In the genomic region with DNA sequence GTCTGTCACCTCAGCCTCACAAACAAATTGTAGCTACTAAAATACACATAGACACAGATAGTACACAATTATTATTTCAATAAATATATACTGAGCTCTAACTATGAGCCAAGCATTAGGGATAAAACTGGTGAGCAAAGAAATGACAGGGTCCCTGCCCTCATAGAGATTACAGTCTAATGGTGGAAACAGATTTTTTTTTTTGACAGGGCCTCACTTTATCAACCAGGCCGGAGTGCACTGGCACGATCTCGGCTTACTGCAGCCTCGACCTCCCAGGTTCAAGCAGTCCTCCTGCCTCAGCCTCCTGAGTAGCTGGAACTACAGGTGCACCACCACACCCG, we compare ENCODE assay signal across 3 cellular contexts.
TF ChIP-seq lines count a peak whose summit lies in the region.

No MANE protein-coding gene starts in this region.

TF ChIP-seq in SK-N-SH, 30 proteins besides CTCF, POLR2A, EP300 and RAD21:
- TF ChIP-seq, protein P1, sequence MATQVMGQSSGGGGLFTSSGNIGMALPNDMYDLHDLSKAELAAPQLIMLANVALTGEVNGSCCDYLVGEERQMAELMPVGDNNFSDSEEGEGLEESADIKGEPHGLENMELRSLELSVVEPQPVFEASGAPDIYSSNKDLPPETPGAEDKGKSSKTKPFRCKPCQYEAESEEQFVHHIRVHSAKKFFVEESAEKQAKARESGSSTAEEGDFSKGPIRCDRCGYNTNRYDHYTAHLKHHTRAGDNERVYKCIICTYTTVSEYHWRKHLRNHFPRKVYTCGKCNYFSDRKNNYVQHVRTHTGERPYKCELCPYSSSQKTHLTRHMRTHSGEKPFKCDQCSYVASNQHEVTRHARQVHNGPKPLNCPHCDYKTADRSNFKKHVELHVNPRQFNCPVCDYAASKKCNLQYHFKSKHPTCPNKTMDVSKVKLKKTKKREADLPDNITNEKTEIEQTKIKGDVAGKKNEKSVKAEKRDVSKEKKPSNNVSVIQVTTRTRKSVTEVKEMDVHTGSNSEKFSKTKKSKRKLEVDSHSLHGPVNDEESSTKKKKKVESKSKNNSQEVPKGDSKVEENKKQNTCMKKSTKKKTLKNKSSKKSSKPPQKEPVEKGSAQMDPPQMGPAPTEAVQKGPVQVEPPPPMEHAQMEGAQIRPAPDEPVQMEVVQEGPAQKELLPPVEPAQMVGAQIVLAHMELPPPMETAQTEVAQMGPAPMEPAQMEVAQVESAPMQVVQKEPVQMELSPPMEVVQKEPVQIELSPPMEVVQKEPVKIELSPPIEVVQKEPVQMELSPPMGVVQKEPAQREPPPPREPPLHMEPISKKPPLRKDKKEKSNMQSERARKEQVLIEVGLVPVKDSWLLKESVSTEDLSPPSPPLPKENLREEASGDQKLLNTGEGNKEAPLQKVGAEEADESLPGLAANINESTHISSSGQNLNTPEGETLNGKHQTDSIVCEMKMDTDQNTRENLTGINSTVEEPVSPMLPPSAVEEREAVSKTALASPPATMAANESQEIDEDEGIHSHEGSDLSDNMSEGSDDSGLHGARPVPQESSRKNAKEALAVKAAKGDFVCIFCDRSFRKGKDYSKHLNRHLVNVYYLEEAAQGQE (IDR thresholded peaks at IDR 0.05; ENCODE audit: low read depth, low read length), result no peak

TF ChIP-seq in SK-N-SH treated with all-trans-retinoic acid at 6 μM for 48 hours, 23 proteins besides CTCF, POLR2A, EP300 and RAD21:
- TF ChIP-seq CSDC2 (CRISPR knock-in tag; IDR thresholded peaks at IDR 0.05) (no peak), RARB (CRISPR knock-in tag; IDR thresholded peaks at IDR 0.05) (no peak), SNAI2 (CRISPR knock-in tag; IDR thresholded peaks at IDR 0.05) (no peak), ESRRG (CRISPR knock-in tag; IDR thresholded peaks at IDR 0.05) (no peak), ZC3H10 (CRISPR knock-in tag; IDR thresholded peaks at IDR 0.05) (no peak), GLIS3 (CRISPR knock-in tag; IDR thresholded peaks at IDR 0.05) (no peak), ARNTL (CRISPR knock-in tag; IDR thresholded peaks at IDR 0.05; ENCODE audit: borderline replicate concordance, low read depth) (no peak), ZNF70 (CRISPR knock-in tag; IDR thresholded peaks at IDR 0.05) (no peak), ZFP3 (CRISPR knock-in tag; IDR thresholded peaks at IDR 0.05) (no peak)
- TF ChIP-seq, protein P2, sequence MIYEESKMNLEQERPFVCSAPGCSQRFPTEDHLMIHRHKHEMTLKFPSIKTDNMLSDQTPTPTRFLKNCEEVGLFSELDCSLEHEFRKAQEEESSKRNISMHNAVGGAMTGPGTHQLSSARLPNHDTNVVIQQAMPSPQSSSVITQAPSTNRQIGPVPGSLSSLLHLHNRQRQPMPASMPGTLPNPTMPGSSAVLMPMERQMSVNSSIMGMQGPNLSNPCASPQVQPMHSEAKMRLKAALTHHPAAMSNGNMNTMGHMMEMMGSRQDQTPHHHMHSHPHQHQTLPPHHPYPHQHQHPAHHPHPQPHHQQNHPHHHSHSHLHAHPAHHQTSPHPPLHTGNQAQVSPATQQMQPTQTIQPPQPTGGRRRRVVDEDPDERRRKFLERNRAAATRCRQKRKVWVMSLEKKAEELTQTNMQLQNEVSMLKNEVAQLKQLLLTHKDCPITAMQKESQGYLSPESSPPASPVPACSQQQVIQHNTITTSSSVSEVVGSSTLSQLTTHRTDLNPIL (CRISPR knock-in tag; IDR thresholded peaks at IDR 0.05; ENCODE audit: low read depth), result no peak
- TF ChIP-seq, protein P3, sequence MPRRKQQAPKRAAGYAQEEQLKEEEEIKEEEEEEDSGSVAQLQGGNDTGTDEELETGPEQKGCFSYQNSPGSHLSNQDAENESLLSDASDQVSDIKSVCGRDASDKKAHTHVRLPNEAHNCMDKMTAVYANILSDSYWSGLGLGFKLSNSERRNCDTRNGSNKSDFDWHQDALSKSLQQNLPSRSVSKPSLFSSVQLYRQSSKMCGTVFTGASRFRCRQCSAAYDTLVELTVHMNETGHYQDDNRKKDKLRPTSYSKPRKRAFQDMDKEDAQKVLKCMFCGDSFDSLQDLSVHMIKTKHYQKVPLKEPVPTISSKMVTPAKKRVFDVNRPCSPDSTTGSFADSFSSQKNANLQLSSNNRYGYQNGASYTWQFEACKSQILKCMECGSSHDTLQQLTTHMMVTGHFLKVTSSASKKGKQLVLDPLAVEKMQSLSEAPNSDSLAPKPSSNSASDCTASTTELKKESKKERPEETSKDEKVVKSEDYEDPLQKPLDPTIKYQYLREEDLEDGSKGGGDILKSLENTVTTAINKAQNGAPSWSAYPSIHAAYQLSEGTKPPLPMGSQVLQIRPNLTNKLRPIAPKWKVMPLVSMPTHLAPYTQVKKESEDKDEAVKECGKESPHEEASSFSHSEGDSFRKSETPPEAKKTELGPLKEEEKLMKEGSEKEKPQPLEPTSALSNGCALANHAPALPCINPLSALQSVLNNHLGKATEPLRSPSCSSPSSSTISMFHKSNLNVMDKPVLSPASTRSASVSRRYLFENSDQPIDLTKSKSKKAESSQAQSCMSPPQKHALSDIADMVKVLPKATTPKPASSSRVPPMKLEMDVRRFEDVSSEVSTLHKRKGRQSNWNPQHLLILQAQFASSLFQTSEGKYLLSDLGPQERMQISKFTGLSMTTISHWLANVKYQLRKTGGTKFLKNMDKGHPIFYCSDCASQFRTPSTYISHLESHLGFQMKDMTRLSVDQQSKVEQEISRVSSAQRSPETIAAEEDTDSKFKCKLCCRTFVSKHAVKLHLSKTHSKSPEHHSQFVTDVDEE (CRISPR knock-in tag; IDR thresholded peaks at IDR 0.05), result no peak
- TF ChIP-seq, protein P4, sequence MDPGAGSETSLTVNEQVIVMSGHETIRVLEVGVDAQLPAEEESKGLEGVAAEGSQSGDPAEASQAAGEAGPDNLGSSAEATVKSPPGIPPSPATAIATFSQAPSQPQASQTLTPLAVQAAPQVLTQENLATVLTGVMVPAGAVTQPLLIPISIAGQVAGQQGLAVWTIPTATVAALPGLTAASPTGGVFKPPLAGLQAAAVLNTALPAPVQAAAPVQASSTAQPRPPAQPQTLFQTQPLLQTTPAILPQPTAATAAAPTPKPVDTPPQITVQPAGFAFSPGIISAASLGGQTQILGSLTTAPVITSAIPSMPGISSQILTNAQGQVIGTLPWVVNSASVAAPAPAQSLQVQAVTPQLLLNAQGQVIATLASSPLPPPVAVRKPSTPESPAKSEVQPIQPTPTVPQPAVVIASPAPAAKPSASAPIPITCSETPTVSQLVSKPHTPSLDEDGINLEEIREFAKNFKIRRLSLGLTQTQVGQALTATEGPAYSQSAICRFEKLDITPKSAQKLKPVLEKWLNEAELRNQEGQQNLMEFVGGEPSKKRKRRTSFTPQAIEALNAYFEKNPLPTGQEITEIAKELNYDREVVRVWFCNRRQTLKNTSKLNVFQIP (CRISPR knock-in tag; IDR thresholded peaks at IDR 0.05; ENCODE audit: borderline replicate concordance, low read depth), result no peak
- TF ChIP-seq, protein P5, sequence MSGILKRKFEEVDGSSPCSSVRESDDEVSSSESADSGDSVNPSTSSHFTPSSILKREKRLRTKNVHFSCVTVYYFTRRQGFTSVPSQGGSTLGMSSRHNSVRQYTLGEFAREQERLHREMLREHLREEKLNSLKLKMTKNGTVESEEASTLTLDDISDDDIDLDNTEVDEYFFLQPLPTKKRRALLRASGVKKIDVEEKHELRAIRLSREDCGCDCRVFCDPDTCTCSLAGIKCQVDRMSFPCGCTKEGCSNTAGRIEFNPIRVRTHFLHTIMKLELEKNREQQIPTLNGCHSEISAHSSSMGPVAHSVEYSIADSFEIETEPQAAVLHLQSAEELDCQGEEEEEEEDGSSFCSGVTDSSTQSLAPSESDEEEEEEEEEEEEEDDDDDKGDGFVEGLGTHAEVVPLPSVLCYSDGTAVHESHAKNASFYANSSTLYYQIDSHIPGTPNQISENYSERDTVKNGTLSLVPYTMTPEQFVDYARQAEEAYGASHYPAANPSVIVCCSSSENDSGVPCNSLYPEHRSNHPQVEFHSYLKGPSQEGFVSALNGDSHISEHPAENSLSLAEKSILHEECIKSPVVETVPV (CRISPR knock-in tag; IDR thresholded peaks at IDR 0.05), result no peak
TF ChIP-seq in SK-N-SH treated with all-trans-retinoic acid at 6 μM for 48 hours: peak in this region for 0.

TF ChIP-seq in endothelial cell of umbilical vein, 7 proteins besides CTCF, POLR2A, EP300 and RAD21:
- TF ChIP-seq, protein P6, sequence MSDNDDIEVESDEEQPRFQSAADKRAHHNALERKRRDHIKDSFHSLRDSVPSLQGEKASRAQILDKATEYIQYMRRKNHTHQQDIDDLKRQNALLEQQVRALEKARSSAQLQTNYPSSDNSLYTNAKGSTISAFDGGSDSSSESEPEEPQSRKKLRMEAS (IDR thresholded peaks at IDR 0.05; ENCODE audit: insufficient read depth, insufficient read length), result no peak
- no peak for TF ChIP-seq POLR2AphosphoS5 (IDR thresholded peaks at IDR 0.05; ENCODE audit: insufficient read depth, low read depth, low read length)
- no peak for TF ChIP-seq MYC (IDR thresholded peaks at IDR 0.05; ENCODE audit: low read depth, low read length)
- TF ChIP-seq GATA2 (IDR thresholded peaks at IDR 0.05; ENCODE audit: insufficient read depth, insufficient read length, low read depth, low read length), result no peak
- TF ChIP-seq JUN (IDR thresholded peaks at IDR 0.05; ENCODE audit: borderline replicate concordance, insufficient read depth, insufficient read length, low read depth), result no peak
- no peak for TF ChIP-seq EZH2 (IDR thresholded peaks at IDR 0.05; ENCODE audit: borderline replicate concordance, low read depth, low read length, severe bottlenecking)
- TF ChIP-seq FOS (IDR thresholded peaks at IDR 0.05; ENCODE audit: borderline replicate concordance, insufficient read depth, low read length), result no peak
